ENCODE assay signal across 23 cellular contexts in the genomic region with DNA sequence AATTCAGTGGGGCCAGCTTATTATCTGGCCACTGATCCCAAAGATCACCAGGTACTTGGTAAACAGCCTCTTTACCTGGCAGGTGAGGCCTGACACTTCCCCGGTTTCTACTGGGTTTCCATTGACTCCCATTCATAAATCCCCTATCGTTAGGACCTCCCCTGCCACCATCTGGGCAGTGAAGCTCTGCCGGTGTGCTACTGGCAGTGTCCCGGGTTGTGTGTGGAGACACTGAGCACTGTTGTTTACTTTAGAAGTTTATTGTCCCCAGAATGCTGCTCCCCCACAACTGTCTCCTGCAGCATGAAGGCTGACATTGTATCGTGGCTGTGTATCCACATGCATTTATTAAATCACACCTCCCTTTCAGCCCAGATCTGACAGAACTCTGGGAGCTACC.
"Had no signal": no experiment of that assay in that cellular context is flagged by ENCODE, and none has a peak within 500 bp of the region (broad histone marks: within the 10 kb centered on the region; RNA-seq: fewer than 3 reads in every experiment).

No MANE protein-coding gene starts in this region.

- H3K27me3 ChIP-seq: hepatocyte, sigmoid colon, stomach, suprapubic skin, tibial nerve had no signal

- H3K4me1 ChIP-seq: stomach had no signal

- H3K4me3 ChIP-seq: hepatocyte, sigmoid colon, smooth muscle cell, stomach, suprapubic skin, tibial nerve had no signal

- H3K9me3 ChIP-seq: sigmoid colon, stomach, suprapubic skin, tibial nerve had no signal

- H2AFZ ChIP-seq: hepatocyte had no signal

- H3K4me2 ChIP-seq: hepatocyte, smooth muscle cell had no signal

- ATAC-seq: stimulated activated memory B cell treated with anti-CD40 and anti-IgM and Interleukin-4, amounts not matched to agents 10 μg/mL and 1 μg/mL and 100 μg/mL, for 72 hours had no signal

- DNase-seq: activated B cell treated with CpG ODN at 0.5 μM for 24 hours; activated CD4-positive, alpha-beta T cell treated with anti-CD3 and anti-CD28 coated beads for 4 hours; activated CD4-positive, alpha-beta T cell treated with anti-CD3 and anti-CD28 coated beads, Interleukin-2, amount 50 U/mL, for 48 hours; activated CD8-positive, alpha-beta memory T cell treated with anti-CD3 and anti-CD28 coated beads, Interleukin-2, amount 50 U/mL, for 48 hours; activated naive CD4-positive, alpha-beta T cell treated with Interleukin-2 at 50 U/mL for 16 hours; activated T-cell treated with anti-CD3 and anti-CD28 coated beads, Interleukin-2, amount 50 U/mL, for 48 hours; central memory CD4-positive, alpha-beta T cell; dermis blood vessel endothelial cell; effector memory CD4-positive, alpha-beta T cell; glutamatergic neuron; mesenchymal stem cell; naive B cell; retina; sigmoid colon; stimulated activated CD4-positive, alpha-beta T cell treated with anti-CD3 and anti-CD28 coated beads, Interleukin-15, amount 100 ng/mL, for 24 hours; stomach had no signal

- H3K79me2 ChIP-seq: hepatocyte had no signal

- H3K27ac ChIP-seq: hepatocyte, sigmoid colon, stomach, tibial nerve had no signal

- FAIRE-seq: astrocyte, frontal cortex had no signal
